ENCODE assay signal across 2 cellular contexts in genomic region chr6:123587838-123588545, GRCh38.
A peak's percentile ranks its signal among the peaks of the same experiment; 100 is the strongest.
TF ChIP-seq lines count a peak whose summit lies in the region.

No MANE protein-coding gene starts in this region.

TF ChIP-seq in GM23338, 12 proteins besides CTCF, POLR2A, EP300 and RAD21:
- no peak for TF ChIP-seq ZNF331 (CRISPR knock-in tag; IDR thresholded peaks at IDR 0.05; ENCODE audit: low read depth)
- TF ChIP-seq EZH2 (IDR thresholded peaks at IDR 0.05; ENCODE audit: low read depth, unreplicated experiment) = no peak
- no peak for TF ChIP-seq NANOG (IDR thresholded peaks at IDR 0.05; ENCODE audit: borderline replicate concordance)
- TF ChIP-seq ZNF462 (CRISPR knock-in tag; IDR thresholded peaks at IDR 0.05) = 0 out of 2 replicates have a peak, but pooled peaks have one; percentile 34
- TF ChIP-seq CREB1 (CRISPR knock-in tag; IDR thresholded peaks at IDR 0.05; ENCODE audit: low read depth) = no peak
- 0 out of 2 replicates have a peak, but pooled peaks have one; percentile 11 for TF ChIP-seq ZNF114 (CRISPR knock-in tag; IDR thresholded peaks at IDR 0.05)
- no peak for TF ChIP-seq REST (IDR thresholded peaks at IDR 0.05; ENCODE audit: unreplicated experiment)

TF ChIP-seq in H1, 55 proteins besides CTCF, POLR2A, EP300 and RAD21:
- peak; percentile 87 for TF ChIP-seq CEBPB (IDR thresholded peaks at IDR 0.05; ENCODE audit: low read depth, low read length)
- 0 out of 2 replicates have a peak, but pooled peaks have one; percentile 21 for TF ChIP-seq SP1 (IDR thresholded peaks at IDR 0.05; ENCODE audit: low read depth, low read length)
- TF ChIP-seq CTBP2 (IDR thresholded peaks at IDR 0.05; ENCODE audit: borderline replicate concordance, insufficient read depth, insufficient read length, low read length) = no peak
- no peak for TF ChIP-seq MAX (IDR thresholded peaks at IDR 0.05)
TF ChIP-seq in H1: peak in this region for 2.
